ENCODE assay signal across 25 cellular contexts in genomic region chr3:99870712-99871111, GRCh38. TPM values are rescaled to one million over a fixed set of nuclear protein-coding genes. Genes with fewer than 3 reads are reported as not detected.
DNase-seq lines count a peak whose midpoint lies in the region; ATAC-seq, FAIRE-seq and TF ChIP-seq lines count a peak whose summit lies in the region.
"Had no signal": no experiment of that assay in that cellular context is flagged by ENCODE, and none has a peak within 500 bp of the region (broad histone marks: within the 10 kb centered on the region; RNA-seq: fewer than 3 reads in every experiment).

No MANE protein-coding gene starts in this region.

- TF ChIP-seq EP300 in HepG2 (IDR thresholded peaks at IDR 0.05; ENCODE audit: low read depth in 2 of 2, low read length in 2 of 2) (no peak), HepG2 (CRISPR knock-in tag; IDR thresholded peaks at IDR 0.05; ENCODE audit: borderline replicate concordance) (no peak)

- intact Hi-C loops in HepG2 (cut with micrococcal nuclease; ENCODE audit: unreplicated experiment) (no loop called here), right lobe of liver (cut with DNase I) (no loop called here), spleen (cut with DNase I; ENCODE audit: low total_unique reads) (loop anchor here (10.0 kb wide), 1 partner anchor 174 kb away; no protein-coding TSS in a partner anchor)

- TF ChIP-seq RAD21 in HepG2 (CRISPR knock-in tag; IDR thresholded peaks at IDR 0.05): no peak

- no peak overlapping the region for H2AFZ ChIP-seq in HepG2 (ENCODE audit: low read length)

- BruUV-seq in HepG2 (replicated peaks; lab: Mats Ljungman, UMichigan): no TSS peak

- in situ Hi-C loops in HepG2 (cut with HindIII; ENCODE audit: extremely low pct_ligation_motif_present, low pct_unique_long_range_greater_than_20kb): loop anchor here (10.0 kb wide), 1 partner anchor 174 kb away; no protein-coding TSS in a partner anchor

- peak overlapping the region; percentile 99 for H3K9ac ChIP-seq in HepG2 (ENCODE audit: insufficient read depth, low read depth, low read length)
- H3K9ac ChIP-seq in mucosa of rectum (ENCODE audit: low read depth in 1 of 2, low read length in 2 of 2): no peak overlapping the region

- H3K4me1 ChIP-seq in HepG2 (ENCODE audit: insufficient read depth, low read length) (peaks cover 72% of the 10 kb centered on the region), right lobe of liver (peaks cover 0 to 12% (median 3%) of the 10 kb centered on the region in 4 donors), mucosa of rectum (ENCODE audit: control insufficient read depth in 2 of 2, insufficient read depth in 2 of 2, low read length in 2 of 2) (peaks cover 7 to 25% of the 10 kb centered on the region in 2 donors), spleen (peaks cover 0 to 40% (median 21%) of the 10 kb centered on the region in 6 donors)

- no peak for ATAC-seq in HepG2
- ATAC-seq in right lobe of liver: no peak
- ATAC-seq in HG02840 (IDR thresholded peaks at IDR 0.05; ENCODE audit: low FRiP score, unreplicated experiment): no peak
- no peak for ATAC-seq in GM21390 (IDR thresholded peaks at IDR 0.05; ENCODE audit: unreplicated experiment)
- ATAC-seq: A549; stimulated activated naive CD8-positive, alpha-beta T cell treated with anti-CD3 and anti-CD28 coated beads, Interleukin-15, Interleukin-2, amounts not matched to agents 100 U/mL and 50 U/mL, for 24 hours had no signal

- CTCF ChIA-PET in HepG2 (lab: Yijun Ruan, JAX; ENCODE audit: low intra/inter-chr PET ratio, low total read pairs): no interaction called here

- peaks cover 100% of the 10 kb centered on the region for H3K79me2 ChIP-seq in HepG2 (ENCODE audit: insufficient read depth, low read length)

- H3K27me3 ChIP-seq in HepG2 (ENCODE audit: control insufficient read depth in 1 of 2, insufficient read depth in 2 of 2, low read length in 2 of 2): no peaks in the 10 kb centered on the region; a peak in 1 of 5 replicates
- H3K27me3 ChIP-seq in right lobe of liver: no peaks in the 10 kb centered on the region
- no peaks in the 10 kb centered on the region for H3K27me3 ChIP-seq in mucosa of rectum (ENCODE audit: control insufficient read depth in 2 of 2, insufficient read depth in 2 of 2, low read length in 2 of 2)
- peaks cover 0 to 7% (median 0%) of the 10 kb centered on the region in 7 donors for H3K27me3 ChIP-seq in spleen (replicated peaks in 1 of 7)
- H3K27me3 ChIP-seq: BE2C had no signal

- POLR2A ChIA-PET in HepG2 (lab: Yijun Ruan, JAX): interaction anchor here (1.2 to 3.5 kb wide), 5 partner anchors 10 to 390 kb away, joined by 3 to 15 read pairs (median 4); partner anchors contain the start of gene TBC1D23

- no peak for FAIRE-seq in HepG2 (lab: Jason Lieb, UNC)
- FAIRE-seq: A549 had no signal

- H3K9me3 ChIP-seq in HepG2 (ENCODE audit: low read length): no peaks in the 10 kb centered on the region
- H3K9me3 ChIP-seq in right lobe of liver: no peaks in the 10 kb centered on the region
- H3K9me3 ChIP-seq in mucosa of rectum (ENCODE audit: control insufficient read depth in 2 of 2, low read length in 2 of 2): no peaks in the 10 kb centered on the region
- no peaks in the 10 kb centered on the region for H3K9me3 ChIP-seq in spleen
- H3K9me3 ChIP-seq: A549, BE2C, Caco-2, HAP-1 had no signal

- H4K20me1 ChIP-seq in HepG2 (ENCODE audit: insufficient read depth, low read length): peaks cover 79% of the 10 kb centered on the region

- H3K4me3 ChIP-seq in HepG2 (replicated peaks in 1 of 3; ENCODE audit: insufficient read depth in 1 of 3, low read depth in 2 of 3, low read length in 3 of 3) (peak overlapping the region in 2 of 3 experiments; percentile 73 to 83; a peak in 3 of 6 replicates), right lobe of liver (no peak overlapping the region), mucosa of rectum (ENCODE audit: low read length in 2 of 2) (no peak overlapping the region), spleen (peak overlapping the region in 1 of 8 donors; percentile 73)
- H3K4me3 ChIP-seq: A549, cardiac muscle cell, HAP-1 had no signal

- TF ChIP-seq POLR2A in HepG2 (IDR thresholded peaks at IDR 0.05; ENCODE audit: insufficient read depth in 1 of 2, low read depth in 2 of 2, low read length in 2 of 2) (no peak), right lobe of liver (IDR thresholded peaks at IDR 0.05) (no peak), spleen (IDR thresholded peaks at IDR 0.05) (no peak)

- DNase-seq in HepG2 (ENCODE audit: low spot score) (no peak), right lobe of liver (no peak), spleen (no peak), amygdala (lab: John Stamatoyannopoulos, UW) (no peak), CD1c-positive myeloid dendritic cell (ENCODE audit: extremely low spot score) (no peak)
- DNase-seq: activated CD4-positive, alpha-beta T cell treated with anti-CD3 and anti-CD28 coated beads, Interleukin-2, amount 50 U/mL, for 1 hour; activated CD8-positive, alpha-beta memory T cell treated with anti-CD3 and anti-CD28 coated beads, Interleukin-2, amount 50 U/mL, for 48 hours; activated effector memory CD4-positive, alpha-beta T cell treated with anti-CD3 and anti-CD28 coated beads, Interleukin-2, amount 50 U/mL, for 16 hours; BE2C; Caco-2; NCI-H1048; NCI-H2081 treated with DMSO at 0.1 percent for 48 hours; NCI-H446 treated with DMSO at 0.1 percent for 48 hours; NK-92 treated with Interleukin-12 subunit alpha and Interleukin-12 subunit beta, amount 100 ng/mL, for 24 hours; nucleus accumbens; stimulated activated CD4-positive, alpha-beta T cell treated with anti-CD3 and anti-CD28 coated beads, Interleukin-2, amount 100 ng/mL, for 24 hours; stimulated activated naive CD8-positive, alpha-beta T cell treated with anti-CD3 and anti-CD28 coated beads, Interleukin-15, Interleukin-2, amounts not matched to agents 100 U/mL and 50 U/mL, for 24 hours; T-helper 2 cell; WERI-Rb-1 had no signal

- H3K36me3 ChIP-seq in HepG2 (replicated peaks in 1 of 2; ENCODE audit: control insufficient read depth in 1 of 2, insufficient read depth in 2 of 2, low read length in 2 of 2) (peaks cover 25 to 52% of the 10 kb centered on the region in 2 experiments), right lobe of liver (no peaks in the 10 kb centered on the region), mucosa of rectum (ENCODE audit: control insufficient read depth in 2 of 2, insufficient read depth in 2 of 2, low read length in 2 of 2) (no peaks in the 10 kb centered on the region), spleen (no peaks in the 10 kb centered on the region)
- H3K36me3 ChIP-seq: BE2C, cardiac muscle cell, HAP-1 had no signal

- 73% methylated on average over 2 of the region's 2 CpGs for WGBS in HepG2 (ENCODE audit: low lambda C conversion rate)
- 100% methylated on average over 1 of the region's 2 CpGs for WGBS in right lobe of liver (ENCODE audit: insufficient coverage, low coverage, low lambda C conversion rate, missing lambda C conversion rate)
- 91 to 97% (median 95%) methylated on average over 2 of the region's 2 CpGs for WGBS in spleen, 5 donors

- TF ChIP-seq CTCF in HepG2 (CRISPR knock-in tag; IDR thresholded peaks at IDR 0.05) (no peak), right lobe of liver (IDR thresholded peaks at IDR 0.05) (no peak), spleen (IDR thresholded peaks at IDR 0.05 in 8 of 11, conservative IDR thresholded peaks at IDR 0.05 in 3 of 11) (no peak)

- H3K4me2 ChIP-seq in HepG2 (ENCODE audit: low read depth, low read length): peak overlapping the region; percentile 92
- H3K4me2 ChIP-seq: A549 had no signal

- H3K27ac ChIP-seq in HepG2 (ENCODE audit: extremely low read length, insufficient read depth, low read length): no peak overlapping the region
- no peak overlapping the region for H3K27ac ChIP-seq in right lobe of liver
- peak overlapping the region; percentile 10 to 35 for H3K27ac ChIP-seq in mucosa of rectum (ENCODE audit: low read depth in 2 of 2, low read length in 2 of 2)
- H3K27ac ChIP-seq in spleen: peak overlapping the region in 5 of 8 donors; percentile 54 to 88 (median 86)
- H3K27ac ChIP-seq: A549, cardiac muscle cell had no signal

TF ChIP-seq in HepG2, 621 proteins besides CTCF, POLR2A, EP300 and RAD21 (continues in another document):
- TF ChIP-seq ZNF747 (CRISPR knock-in tag; IDR thresholded peaks at IDR 0.05; ENCODE audit: borderline replicate concordance) (no peak), JDP2 (CRISPR knock-in tag; IDR thresholded peaks at IDR 0.05; ENCODE audit: borderline replicate concordance) (no peak), GABPA (IDR thresholded peaks at IDR 0.05; ENCODE audit: low read depth, low read length) (no peak), GABPA (CRISPR knock-in tag; IDR thresholded peaks at IDR 0.05; ENCODE audit: low read depth) (0 out of 2 replicates have a peak, but pooled peaks have one; percentile 5), CBX2 (IDR thresholded peaks at IDR 0.05; ENCODE audit: low read depth, low read length) (no peak), CBX2 (CRISPR knock-in tag; IDR thresholded peaks at IDR 0.05; ENCODE audit: low read depth) (no peak), RBFOX2 (IDR thresholded peaks at IDR 0.05; ENCODE audit: low read depth, low read length) (peak; percentile 56; the same call in 1 of the 2 replicates)

RNA-seq across cellular contexts. Expression of gene CMSS1, which starts 53.0 kb away (rescaled TPM):
- total RNA-seq in HepG2 (2016; rRNA removed; fragmentation: Illumina TruSeq; extraction: Trizol) (48.7 and 84.6 TPM in 2 replicates), right lobe of liver (10 to 100 TPM; 10.1 to 14.6 (median 11.6) TPM), spleen (10 to 100 TPM in 6 of 7 donors, 1 to 10 TPM in 1; 6.9 to 25.6 (median 17.9) TPM)
- 22.7 and 23.9 TPM in 2 replicates for total RNA-seq in HepG2 (2016; cell fraction: cytosol; rRNA removed; fragmentation: Illumina TruSeq; extraction: Trizol; ENCODE audit: low read depth)
- 58.0 and 83.6 TPM in 2 replicates for total RNA-seq in HepG2 (2016; cell fraction: insoluble cytoplasmic fraction; rRNA removed; fragmentation: Illumina TruSeq; extraction: Trizol)
- total RNA-seq in HepG2 (2016; cell fraction: membrane; rRNA removed; fragmentation: Illumina TruSeq; extraction: Trizol): 35.7 and 38.1 TPM in 2 replicates
- 32.8 and 34.1 TPM in 2 replicates for total RNA-seq in HepG2 (2016; cell fraction: nucleus; rRNA removed; fragmentation: Illumina TruSeq; extraction: Trizol)
- polyA plus RNA-seq in HepG2 (2011; rRNA removed) (4.2 and 6.4 TPM in 2 replicates), spleen (10 to 100 TPM; 23.5 to 30.1 (median 24.5) TPM)
- polyA plus RNA-seq in HepG2 (2011; cell fraction: cytosol; rRNA removed): 2.9 and 4.7 TPM in 2 replicates
- 1.4 and 2.2 TPM in 2 replicates for polyA plus RNA-seq in HepG2 (2011; cell fraction: nucleus; rRNA removed)
- 21.0 and 28.1 TPM in 2 replicates for polyA plus RNA-seq in HepG2 (2012)
- polyA plus RNA-seq in HepG2 (2016; cell fraction: cytosol; fragmentation: Illumina TruSeq; extraction: Trizol; ENCODE audit: low read depth): 25.4 and 39.7 TPM in 2 replicates
- 89.7 and 91.9 TPM in 2 replicates for polyA plus RNA-seq in HepG2 (2016; cell fraction: insoluble cytoplasmic fraction; fragmentation: Illumina TruSeq; extraction: Trizol; ENCODE audit: low read depth)
- polyA plus RNA-seq in HepG2 (2016; cell fraction: membrane; fragmentation: Illumina TruSeq; extraction: Trizol; ENCODE audit: low read depth): 36.2 and 40.4 TPM in 2 replicates
- polyA plus RNA-seq in HepG2 (2016; cell fraction: nucleus; fragmentation: Illumina TruSeq; extraction: Trizol; ENCODE audit: insufficient read depth, low read depth): 38.0 and 40.1 TPM in 2 replicates
- 6.4 and 8.1 TPM in 2 replicates for polyA minus RNA-seq in HepG2 (2011; rRNA and poly(A)+ RNA removed; ENCODE audit: low replicate concordance)
- 5.3 and 6.2 TPM in 2 replicates for polyA minus RNA-seq in HepG2 (2011; cell fraction: cytosol; rRNA and poly(A)+ RNA removed)
- 8.4 and 9.8 TPM in 2 replicates for polyA minus RNA-seq in HepG2 (2011; cell fraction: nucleus; rRNA and poly(A)+ RNA removed)

Comparison
In these comparisons a context has a peak if more than half of its experiments do, and no peak if none do; other contexts are left out.
1. H3K4me3 ChIP-seq: peak in HepG2 (2 of 3); none in right lobe of liver (0 of 3) and mucosa of rectum (0 of 2).
2. H3K27ac ChIP-seq: peak in mucosa of rectum (2 of 2) and spleen (5 of 8); none in HepG2 (single experiment) and right lobe of liver (0 of 3).